In genomic region chr6:108549241-108549640, GRCh38 we compare ENCODE assay signal across 1 cellular context.
TF ChIP-seq lines count a peak whose summit lies in the region.

No MANE protein-coding gene starts in this region.

TF ChIP-seq in SK-N-SH, 30 proteins besides CTCF, POLR2A, EP300 and RAD21 (continued from another document):
- TF ChIP-seq, protein P1, sequence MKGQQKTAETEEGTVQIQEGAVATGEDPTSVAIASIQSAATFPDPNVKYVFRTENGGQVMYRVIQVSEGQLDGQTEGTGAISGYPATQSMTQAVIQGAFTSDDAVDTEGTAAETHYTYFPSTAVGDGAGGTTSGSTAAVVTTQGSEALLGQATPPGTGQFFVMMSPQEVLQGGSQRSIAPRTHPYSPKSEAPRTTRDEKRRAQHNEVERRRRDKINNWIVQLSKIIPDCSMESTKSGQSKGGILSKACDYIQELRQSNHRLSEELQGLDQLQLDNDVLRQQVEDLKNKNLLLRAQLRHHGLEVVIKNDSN (IDR thresholded peaks at IDR 0.05; ENCODE audit: borderline replicate concordance, low read depth) = no peak
- TF ChIP-seq SMC3 (IDR thresholded peaks at IDR 0.05; ENCODE audit: low read depth, low read length) = no peak
- no peak for TF ChIP-seq FOSL2 (IDR thresholded peaks at IDR 0.05; ENCODE audit: borderline replicate concordance, low read depth)
- TF ChIP-seq, protein P2, sequence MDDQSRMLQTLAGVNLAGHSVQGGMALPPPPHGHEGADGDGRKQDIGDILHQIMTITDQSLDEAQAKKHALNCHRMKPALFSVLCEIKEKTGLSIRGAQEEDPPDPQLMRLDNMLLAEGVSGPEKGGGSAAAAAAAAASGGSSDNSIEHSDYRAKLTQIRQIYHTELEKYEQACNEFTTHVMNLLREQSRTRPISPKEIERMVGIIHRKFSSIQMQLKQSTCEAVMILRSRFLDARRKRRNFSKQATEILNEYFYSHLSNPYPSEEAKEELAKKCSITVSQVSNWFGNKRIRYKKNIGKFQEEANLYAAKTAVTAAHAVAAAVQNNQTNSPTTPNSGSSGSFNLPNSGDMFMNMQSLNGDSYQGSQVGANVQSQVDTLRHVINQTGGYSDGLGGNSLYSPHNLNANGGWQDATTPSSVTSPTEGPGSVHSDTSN (IDR thresholded peaks at IDR 0.05) = no peak
- TF ChIP-seq NRF1 (IDR thresholded peaks at IDR 0.05; ENCODE audit: low read depth, low read length) = no peak
- no peak for TF ChIP-seq EZH2phosphoT487 (IDR thresholded peaks at IDR 0.05; ENCODE audit: borderline replicate concordance, low read depth)
- TF ChIP-seq POLR2AphosphoS5 (IDR thresholded peaks at IDR 0.05; ENCODE audit: low read depth, low read length) = no peak
- TF ChIP-seq JUND (IDR thresholded peaks at IDR 0.05) = no peak
- TF ChIP-seq GATA2 (CRISPR knock-in tag; IDR thresholded peaks at IDR 0.05) = no peak
